In the genomic region with DNA sequence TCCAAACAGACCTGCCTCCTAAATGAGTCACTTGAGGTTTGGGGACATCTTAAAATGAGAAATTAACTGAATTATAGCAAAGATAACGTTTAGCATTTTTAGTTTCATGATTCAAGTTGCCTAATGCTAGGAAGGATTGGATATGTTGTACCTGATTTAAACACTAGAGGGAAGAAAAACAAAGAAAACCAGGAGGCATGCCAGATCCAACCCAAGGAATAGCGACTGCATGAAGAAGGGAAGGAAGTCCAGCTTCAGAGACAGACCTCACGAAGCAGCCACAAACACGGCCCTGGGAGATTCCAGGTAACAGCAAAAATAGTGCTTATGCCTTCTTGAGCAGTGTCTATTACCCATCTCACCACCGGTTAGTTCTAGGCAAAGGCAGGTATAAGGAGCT, we compare ENCODE assay signal across 10 cellular contexts.
DNase-seq lines count a peak whose midpoint lies in the region; ATAC-seq, FAIRE-seq and TF ChIP-seq lines count a peak whose summit lies in the region.
"Had no signal": no experiment of that assay in that cellular context is flagged by ENCODE, and none has a peak within 500 bp of the region (broad histone marks: within the 10 kb centered on the region; RNA-seq: fewer than 3 reads in every experiment).

No MANE protein-coding gene starts in this region.

- TF ChIP-seq CTCF in HFF-Myc (IDR thresholded peaks at IDR 0.05; ENCODE audit: low read depth, low read length, missing control alignments) (peak; percentile 33), GM12878 (IDR thresholded peaks at IDR 0.05 in 2 of 3, conservative IDR thresholded peaks at IDR 0.05 in 1 of 3; ENCODE audit: control insufficient read depth in 2 of 3, extremely low read depth in 1 of 3, insufficient read depth in 1 of 3, low read depth in 3 of 3, low read length in 3 of 3) (no peak; a peak in 1 of 6 replicates)

- no peak overlapping the region for H3K9ac ChIP-seq in GM12878 (ENCODE audit: control insufficient read depth, insufficient read depth, low read length)

- H2AFZ ChIP-seq in GM12878 (ENCODE audit: control insufficient read depth, low read depth, low read length): no peak overlapping the region

- TF ChIP-seq POLR2A in GM12878 (IDR thresholded peaks at IDR 0.05; ENCODE audit: low read depth, low read length): no peak

- SMC1A ChIA-PET in GM12878 (lab: Charles Lee; ENCODE audit: uncharacterized antibody, unreplicated experiment): no interaction called here

- 18% methylated on average over 5 of the region's 5 CpGs for WGBS in GM12878 (ENCODE audit: insufficient coverage, insufficient replicate concordance, low lambda C conversion rate, missing lambda C conversion rate)

- TF ChIP-seq RAD21 in GM12878 (IDR thresholded peaks at IDR 0.05; ENCODE audit: insufficient read depth, low read depth, low read length): no peak

- FAIRE-seq in A204.1 (lab: Jason Lieb, UNC): peak; percentile 72
- FAIRE-seq in GM12878 (lab: Jason Lieb, UNC): no peak

- no peaks in the 10 kb centered on the region for H3K27me3 ChIP-seq in GM12878 (replicated peaks in 1 of 2; ENCODE audit: control insufficient read depth in 2 of 2, insufficient read depth in 2 of 2, low read length in 1 of 2)

- CTCF ChIA-PET in GM12878 (lab: Yijun Ruan, JAX): no interaction called here

- no peaks in the 10 kb centered on the region for H3K36me3 ChIP-seq in GM12878 (ENCODE audit: control insufficient read depth in 2 of 2, insufficient read depth in 2 of 2, low read length in 1 of 2)

- H3K4me3 ChIP-seq in HFF-Myc (replicated peaks; ENCODE audit: low read depth, low read length) (no peak overlapping the region), GM12878 (no peak overlapping the region)

- no peak overlapping the region for H3K27ac ChIP-seq in GM12878 (ENCODE audit: control insufficient read depth, insufficient read depth)

- RAD21 ChIA-PET in GM12878 (lab: Charles Lee; ENCODE audit: unreplicated experiment): no interaction called here

- in situ Hi-C loops in GM12878 (cut with MboI): no loop called here

- H3K9me3 ChIP-seq in GM12878 (replicated peaks; ENCODE audit: control insufficient read depth, insufficient read depth, low read length): no peaks in the 10 kb centered on the region

- H3K79me2 ChIP-seq in GM12878 (ENCODE audit: control insufficient read depth, insufficient read depth, low read length): no peaks in the 10 kb centered on the region

- no peak overlapping the region for H3K4me2 ChIP-seq in GM12878 (ENCODE audit: control insufficient read depth, insufficient read depth)

- TF ChIP-seq EP300 in GM12878 (IDR thresholded peaks at IDR 0.05; ENCODE audit: borderline replicate concordance in 1 of 2, control insufficient read depth in 1 of 2, low read depth in 2 of 2, low read length in 2 of 2): no peak

- BruUV-seq in GM12878 (replicated peaks; lab: Mats Ljungman, UMichigan): no TSS peak

- DNase-seq in HFF-Myc (ENCODE audit: extremely low read depth, low read depth): peak; percentile 65
- DNase-seq in GM12878 (ENCODE audit: low read depth, low spot score): no peak
- peak; percentile 53 for DNase-seq in kidney glomerular epithelial cell (lab: John Stamatoyannopoulos, UW)
- no peak for DNase-seq in globus pallidus (ENCODE audit: low spot score)
- DNase-seq in central memory CD4-positive, alpha-beta T cell: no peak
- DNase-seq: activated T-cell treated with anti-CD3 and anti-CD28 coated beads, Interleukin-2, amount 50 U/mL, for 72 hours had no signal

- H3K4me1 ChIP-seq in GM12878 (ENCODE audit: control insufficient read depth, insufficient read depth, low read length): no peaks in the 10 kb centered on the region

- intact Hi-C loops in GM12878 (cut with micrococcal nuclease; ENCODE audit: unreplicated experiment): no loop called here

- no peaks in the 10 kb centered on the region for H4K20me1 ChIP-seq in GM12878 (ENCODE audit: control insufficient read depth, insufficient read depth)

- POLR2A ChIA-PET in GM12878 (lab: Charles Lee): no interaction called here

- ATAC-seq in GM12878 (peak; percentile 27; the same call in 2 of the 3 replicates), GM18511 (IDR thresholded peaks at IDR 0.05; ENCODE audit: unreplicated experiment) (no peak), GM21360 (IDR thresholded peaks at IDR 0.05; ENCODE audit: unreplicated experiment) (no peak)
- ATAC-seq: activated T-cell treated with anti-CD3 and anti-CD28 coated beads, Interleukin-2, amount 50 U/mL, for 72 hours; natural killer cell treated with Interleukin-12 subunit alpha and Interleukin-12 subunit beta and Interleukin-15 and Interleukin-18, amount 100 ng/mL, for 72 hours had no signal

TF ChIP-seq in GM12878, 131 proteins besides CTCF, POLR2A, EP300 and RAD21:
- TF ChIP-seq, protein P1, sequence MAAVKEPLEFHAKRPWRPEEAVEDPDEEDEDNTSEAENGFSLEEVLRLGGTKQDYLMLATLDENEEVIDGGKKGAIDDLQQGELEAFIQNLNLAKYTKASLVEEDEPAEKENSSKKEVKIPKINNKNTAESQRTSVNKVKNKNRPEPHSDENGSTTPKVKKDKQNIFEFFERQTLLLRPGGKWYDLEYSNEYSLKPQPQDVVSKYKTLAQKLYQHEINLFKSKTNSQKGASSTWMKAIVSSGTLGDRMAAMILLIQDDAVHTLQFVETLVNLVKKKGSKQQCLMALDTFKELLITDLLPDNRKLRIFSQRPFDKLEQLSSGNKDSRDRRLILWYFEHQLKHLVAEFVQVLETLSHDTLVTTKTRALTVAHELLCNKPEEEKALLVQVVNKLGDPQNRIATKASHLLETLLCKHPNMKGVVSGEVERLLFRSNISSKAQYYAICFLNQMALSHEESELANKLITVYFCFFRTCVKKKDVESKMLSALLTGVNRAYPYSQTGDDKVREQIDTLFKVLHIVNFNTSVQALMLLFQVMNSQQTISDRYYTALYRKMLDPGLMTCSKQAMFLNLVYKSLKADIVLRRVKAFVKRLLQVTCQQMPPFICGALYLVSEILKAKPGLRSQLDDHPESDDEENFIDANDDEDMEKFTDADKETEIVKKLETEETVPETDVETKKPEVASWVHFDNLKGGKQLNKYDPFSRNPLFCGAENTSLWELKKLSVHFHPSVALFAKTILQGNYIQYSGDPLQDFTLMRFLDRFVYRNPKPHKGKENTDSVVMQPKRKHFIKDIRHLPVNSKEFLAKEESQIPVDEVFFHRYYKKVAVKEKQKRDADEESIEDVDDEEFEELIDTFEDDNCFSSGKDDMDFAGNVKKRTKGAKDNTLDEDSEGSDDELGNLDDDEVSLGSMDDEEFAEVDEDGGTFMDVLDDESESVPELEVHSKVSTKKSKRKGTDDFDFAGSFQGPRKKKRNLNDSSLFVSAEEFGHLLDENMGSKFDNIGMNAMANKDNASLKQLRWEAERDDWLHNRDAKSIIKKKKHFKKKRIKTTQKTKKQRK (IDR thresholded peaks at IDR 0.05; ENCODE audit: low read depth, low read length): no peak
- 0 out of 2 replicates have a peak, but pooled peaks have one; percentile 13 for TF ChIP-seq SMC3 (IDR thresholded peaks at IDR 0.05; ENCODE audit: borderline replicate concordance, low read length)

Comparison
In these comparisons a context has a peak if more than half of its experiments do, and no peak if none do; other contexts are left out.
1. DNase-seq: peak in HFF-Myc (single experiment) and kidney glomerular epithelial cell (single experiment); none in GM12878 (single experiment), globus pallidus (single experiment) and central memory CD4-positive, alpha-beta T cell (single experiment).